ENCODE assay signal across 1 cellular context in genomic region chrX:130060122-130061069, GRCh38.
TF ChIP-seq lines count a peak whose summit lies in the region.

No MANE protein-coding gene starts in this region.

TF ChIP-seq in SK-N-SH, 30 proteins besides CTCF, POLR2A, EP300 and RAD21 (continued from another document):
- TF ChIP-seq IRF3 (IDR thresholded peaks at IDR 0.05; ENCODE audit: low read depth, low read length) (no peak), TEAD4 (IDR thresholded peaks at IDR 0.05; ENCODE audit: borderline replicate concordance, insufficient read depth) (0 out of 2 replicates have a peak, but pooled peaks have one; percentile 15), USF1 (IDR thresholded peaks at IDR 0.05; ENCODE audit: borderline replicate concordance, low read depth) (no peak), EZH2phosphoT487 (IDR thresholded peaks at IDR 0.05; ENCODE audit: borderline replicate concordance, low read depth) (no peak), ZBTB33 (IDR thresholded peaks at IDR 0.05; ENCODE audit: borderline replicate concordance, low read depth) (no peak), USF2 (IDR thresholded peaks at IDR 0.05; ENCODE audit: borderline replicate concordance, low read depth, low read length) (no peak), CHD2 (IDR thresholded peaks at IDR 0.05; ENCODE audit: low read length, partially characterized antibody) (no peak), REST (IDR thresholded peaks at IDR 0.05; ENCODE audit: low read depth, low read length) (no peak), RXRA (IDR thresholded peaks at IDR 0.05; ENCODE audit: borderline replicate concordance, low read depth) (no peak), YY1 (IDR thresholded peaks at IDR 0.05; ENCODE audit: low read depth) (no peak), NRF1 (IDR thresholded peaks at IDR 0.05; ENCODE audit: low read depth, low read length) (no peak), JUND (IDR thresholded peaks at IDR 0.05) (no peak), RFX5 (IDR thresholded peaks at IDR 0.05; ENCODE audit: low read length) (no peak), FOXM1 (IDR thresholded peaks at IDR 0.05; ENCODE audit: low read depth) (no peak), TCF12 (IDR thresholded peaks at IDR 0.05) (no peak), NFIC (IDR thresholded peaks at IDR 0.05; ENCODE audit: borderline replicate concordance) (no peak), ELF1 (IDR thresholded peaks at IDR 0.05) (no peak), POLR2AphosphoS5 (IDR thresholded peaks at IDR 0.05; ENCODE audit: low read depth, low read length) (no peak), SIN3A (IDR thresholded peaks at IDR 0.05; ENCODE audit: borderline replicate concordance, low read depth, low read length) (0 out of 2 replicates have a peak, but pooled peaks have one; percentile 18), MEF2A (IDR thresholded peaks at IDR 0.05; ENCODE audit: borderline replicate concordance, low read depth) (no peak), FOSL2 (IDR thresholded peaks at IDR 0.05; ENCODE audit: borderline replicate concordance, low read depth) (no peak), TAF1 (IDR thresholded peaks at IDR 0.05; ENCODE audit: borderline replicate concordance, low read depth, low read length) (no peak; the same call in 1 of the 2 replicates), RCOR1 (IDR thresholded peaks at IDR 0.05; ENCODE audit: low read length) (no peak), GABPA (IDR thresholded peaks at IDR 0.05; ENCODE audit: low read depth) (0 out of 2 replicates have a peak, but pooled peaks have one; percentile 28), SMC3 (IDR thresholded peaks at IDR 0.05; ENCODE audit: low read depth, low read length) (peak; percentile 85), MXI1 (IDR thresholded peaks at IDR 0.05; ENCODE audit: low read depth, low read length) (no peak), GATA2 (CRISPR knock-in tag; IDR thresholded peaks at IDR 0.05) (no peak), MAX (IDR thresholded peaks at IDR 0.05; ENCODE audit: low read depth) (peak; percentile 90)
